ENCODE assay signal across 9 cellular contexts in the genomic region with DNA sequence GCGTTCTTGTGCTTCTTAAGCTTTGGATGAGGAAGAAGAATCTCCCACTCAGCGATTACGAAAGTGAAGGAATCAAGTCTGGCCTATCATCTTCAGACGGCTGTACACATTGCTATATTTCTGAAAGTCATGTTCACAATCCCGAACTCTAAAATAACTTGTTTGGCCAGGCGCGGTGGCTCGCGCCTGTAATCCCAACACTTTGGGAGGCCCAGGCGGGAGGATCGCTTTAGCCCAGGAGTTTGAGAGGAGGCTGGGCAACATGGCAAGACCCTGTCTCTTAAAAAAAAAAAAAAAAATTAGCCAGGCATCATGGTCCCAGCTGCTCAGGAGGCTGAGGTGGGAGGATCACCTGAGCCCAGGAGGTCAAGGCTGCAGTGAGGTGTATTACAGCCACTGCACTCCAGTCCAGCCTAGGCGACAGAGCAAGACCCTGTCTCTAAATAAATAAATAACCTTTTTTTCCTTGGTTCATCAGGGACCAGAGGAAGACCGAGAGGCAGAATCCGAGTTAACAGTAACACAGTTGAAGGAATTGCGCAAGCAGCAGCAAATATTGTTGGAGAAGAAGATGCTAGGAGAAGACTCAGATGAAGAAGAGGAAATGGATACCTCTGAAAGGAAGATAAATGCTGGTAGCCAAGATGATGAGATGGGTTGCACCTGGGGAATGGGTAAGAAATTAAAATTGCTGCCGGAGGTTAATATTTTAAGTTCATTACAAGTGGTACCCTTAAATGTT. TPM values are rescaled to one million over a fixed set of nuclear protein-coding genes. Genes with fewer than 3 reads are reported as not detected.
A peak's percentile ranks its signal among the peaks of the same experiment; 100 is the strongest.
DNase-seq lines count a peak whose midpoint lies in the region; ATAC-seq, FAIRE-seq and TF ChIP-seq lines count a peak whose summit lies in the region.
"Had no signal": no experiment of that assay in that cellular context is flagged by ENCODE, and none has a peak within 500 bp of the region (broad histone marks: within the 10 kb centered on the region; RNA-seq: fewer than 3 reads in every experiment).

No MANE protein-coding gene starts in this region.

- POLR2A ChIA-PET in K562 (lab: Yijun Ruan, JAX) (interaction anchor here (0.6 to 1.7 kb wide), 5 partner anchors 10 to 293 kb away, joined by 3 to 13 read pairs (median 5); no protein-coding TSS in a partner anchor), HEK293T (lab: Yijun Ruan, JAX) (interaction anchor here (1.5 to 2.0 kb wide), 3 partner anchors 9 to 255 kb away, joined by 6 to 11 read pairs (median 7); partner anchors contain the start of genes CCDC121, GPN1 and PPM1G)

- H3K4me3 ChIP-seq in right atrium auricular region (peak overlapping the region; percentile 75 to 80), K562 (peak overlapping the region; percentile 98), mesodermal cell (ENCODE audit: extremely low read depth, insufficient read depth, low read length, poor library complexity, severe bottlenecking) (peak overlapping the region; percentile 98), vagina (peak overlapping the region; percentile 93 to 96)

- TF ChIP-seq EP300 in K562 (IDR thresholded peaks at IDR 0.05; ENCODE audit: low read length), result no peak

- in situ Hi-C loops in K562 (cut with MboI), result no loop called here

- H3K4me1 ChIP-seq in right atrium auricular region (peaks cover 3 to 28% of the 10 kb centered on the region in 2 donors), K562 (replicated peaks in 1 of 2; ENCODE audit: control insufficient read depth in 2 of 2, insufficient read depth in 2 of 2, low read length in 2 of 2) (peaks cover 10 to 20% of the 10 kb centered on the region in 2 experiments; a peak in 4 of 5 replicates), mesodermal cell (ENCODE audit: control insufficient read depth, insufficient read depth, low read length, poor library complexity, severe bottlenecking) (peaks cover 16% of the 10 kb centered on the region), vagina (peaks cover 34% of the 10 kb centered on the region)

- no peak for TF ChIP-seq CTCF in right atrium auricular region (IDR thresholded peaks at IDR 0.05)
- TF ChIP-seq CTCF in K562 (IDR thresholded peaks at IDR 0.05 in 2 of 3, conservative IDR thresholded peaks at IDR 0.05 in 1 of 3; ENCODE audit: insufficient read depth in 2 of 3, low read depth in 1 of 3, low read length in 3 of 3), result no peak
- no peak for TF ChIP-seq CTCF in vagina (IDR thresholded peaks at IDR 0.05)

- no peak for TF ChIP-seq POLR2A in K562 (conservative IDR thresholded peaks at IDR 0.05)
- no peak for TF ChIP-seq POLR2A in vagina (IDR thresholded peaks at IDR 0.05)

- no peaks in the 10 kb centered on the region for H4K20me1 ChIP-seq in K562 (replicated peaks; ENCODE audit: control insufficient read depth, insufficient read depth, low read length)

- H3K27ac ChIP-seq in right atrium auricular region, result no peak overlapping the region
- peak overlapping the region; percentile 95 for H3K27ac ChIP-seq in K562 (ENCODE audit: extremely low read depth, low read depth, low read length)
- H3K27ac ChIP-seq in mesodermal cell (ENCODE audit: low read depth, low read length, severe bottlenecking), result no peak overlapping the region
- H3K27ac ChIP-seq in vagina, result no peak overlapping the region

- H3K9me3 ChIP-seq in right atrium auricular region, result no peaks in the 10 kb centered on the region
- no peaks in the 10 kb centered on the region for H3K9me3 ChIP-seq in K562 (replicated peaks; ENCODE audit: control insufficient read depth, insufficient read depth, low read depth, low read length)
- H3K9me3 ChIP-seq in mesodermal cell (ENCODE audit: control insufficient read depth, low read length), result no peaks in the 10 kb centered on the region
- no peaks in the 10 kb centered on the region for H3K9me3 ChIP-seq in vagina

- no peak for TF ChIP-seq RAD21 in K562 (CRISPR knock-in tag; conservative IDR thresholded peaks at IDR 0.05 in 1 of 2, IDR thresholded peaks at IDR 0.05 in 1 of 2)

- CTCF ChIA-PET in K562 (lab: Yijun Ruan, JAX; ENCODE audit: low intra/inter-chr PET ratio), result no interaction called here
- CTCF ChIA-PET in HEK293T (lab: Yijun Ruan, JAX), result no interaction called here

- no peaks in the 10 kb centered on the region for H3K27me3 ChIP-seq in right atrium auricular region
- no peaks in the 10 kb centered on the region for H3K27me3 ChIP-seq in K562 (ENCODE audit: control insufficient read depth in 2 of 2, insufficient read depth in 2 of 2, low read length in 2 of 2)
- no peaks in the 10 kb centered on the region for H3K27me3 ChIP-seq in vagina

- ATAC-seq in left cardiac atrium (no peak), K562 (no peak)

- peaks cover 58% of the 10 kb centered on the region for H3K79me2 ChIP-seq in K562 (ENCODE audit: control insufficient read depth, insufficient read depth, low read length)

- WGBS in K562 (ENCODE audit: insufficient coverage, low coverage, missing lambda C conversion rate), result 21% methylated on average over 16 of the region's 16 CpGs
- 86 to 87% methylated on average over 13 to 14 of the region's 16 CpGs for WGBS in mesodermal cell (ENCODE audit: insufficient coverage in 2 of 2), 2 experiments

- H3K9ac ChIP-seq in K562 (ENCODE audit: insufficient read depth in 1 of 2, low read depth in 2 of 2, low read length in 2 of 2), result peak overlapping the region; percentile 92 to 95

- DNase-seq in right atrium auricular region (ENCODE audit: low spot score) (no peak), left cardiac atrium (no peak), K562 (ENCODE audit: extremely low read depth in 1 of 4, low spot score in 3 of 4) (no peak), vagina (ENCODE audit: extremely low spot score in 2 of 2) (no peak), HEK293T (ENCODE audit: extremely low spot score) (no peak), ecto neural progenitor cell (ENCODE audit: low spot score) (no peak), middle frontal gyrus (ENCODE audit: extremely low spot score, low spot score) (no peak)
- DNase-seq: NCI-H2081 treated with DMSO at 0.1 percent for 48 hours had no signal

- peak overlapping the region; percentile 92 for H3K4me2 ChIP-seq in K562 (ENCODE audit: insufficient read depth, low read length)

- peak; percentile 11 for FAIRE-seq in K562 (lab: Jason Lieb, UNC)

- BruUV-seq in K562 (replicated peaks; lab: Mats Ljungman, UMichigan), result no TSS peak

- no peaks in the 10 kb centered on the region for H3K9me1 ChIP-seq in K562 (ENCODE audit: control insufficient read depth, insufficient read depth, low read length)

- intact Hi-C loops in left cardiac atrium (cut with DNase I) (no loop called here), K562 (cut with micrococcal nuclease) (no loop called here), vagina (cut with DNase I) (no loop called here)

- H2AFZ ChIP-seq in K562 (ENCODE audit: low read depth, low read length), result peak overlapping the region; percentile 95; the same call in 1 of the 2 replicates

- H3K36me3 ChIP-seq in right atrium auricular region (peaks cover 47% of the 10 kb centered on the region), K562 (ENCODE audit: control insufficient read depth, insufficient read depth, low read length) (peaks cover 53% of the 10 kb centered on the region), mesodermal cell (ENCODE audit: control insufficient read depth, insufficient read depth, low read length) (peaks cover 50% of the 10 kb centered on the region), vagina (peaks cover 0 to 50% of the 10 kb centered on the region in 2 donors)

RNA-seq across cellular contexts. Expression of gene SLC4A1AP, which starts 1.1 kb away (rescaled TPM):
- total RNA-seq in right atrium auricular region (10 to 100 TPM; 18.0 to 18.2 TPM), left cardiac atrium (10 to 100 TPM; 16.5 to 20.7 TPM), K562 (2014; rRNA removed) (33.0 and 35.9 TPM in 2 replicates), K562 (2014; rRNA removed; fragmentation: Illumina TruSeq; extraction: Trizol) (35.3 and 38.5 TPM in 2 replicates), K562 (2015; rRNA removed; fragmentation: Illumina TruSeq; extraction: Trizol) (36.1 and 40.5 TPM in 2 replicates), K562 (2021) (23.4 and 25.6 TPM in 2 replicates), vagina (21.9 TPM)
- 12.6 and 30.6 TPM in 2 replicates for total RNA-seq in K562 (2011; cell fraction: chromatin; rRNA removed; ENCODE audit: low replicate concordance)
- total RNA-seq in K562 (2011; cell fraction: nucleolus; rRNA removed), result 8.3 and 9.2 TPM in 2 replicates
- 13.4 and 13.7 TPM in 2 replicates for total RNA-seq in K562 (2011; cell fraction: nucleoplasm; rRNA removed)
- polyA plus RNA-seq in K562 (2011; rRNA removed) (14.8 and 16.6 TPM in 2 replicates), K562 (2014; fragmentation: Illumina TruSeq; extraction: Trizol) (36.2 and 39.9 TPM in 2 replicates), K562 (2014; fragmentation: Nextera tagmentation; extraction: Ambion mirVana) (10 to 100 TPM in 1 of 2 experiments, 1 to 10 TPM in 1; 8.1 to 13.3 TPM), K562 (2014; rRNA removed) (33.7 and 37.0 TPM in 2 replicates)
- polyA plus RNA-seq in K562 (2011; cell fraction: cytosol; rRNA removed), result 9.9 and 13.5 TPM in 2 replicates
- polyA plus RNA-seq in K562 (2011; cell fraction: nucleus; rRNA removed), result 10.7 and 11.9 TPM in 2 replicates
- polyA plus RNA-seq in K562 (2012), result 21.8 and 23.1 TPM in 2 replicates
- polyA minus RNA-seq in K562 (2011; rRNA and poly(A)+ RNA removed), result 15.4 and 15.9 TPM in 2 replicates
- 9.6 and 13.6 TPM in 2 replicates for polyA minus RNA-seq in K562 (2011; cell fraction: cytosol; rRNA and poly(A)+ RNA removed)
- polyA minus RNA-seq in K562 (2011; cell fraction: nucleus; rRNA and poly(A)+ RNA removed), result 8.3 and 14.3 TPM in 2 replicates
- polyA plus RNA-seq in mesodermal cell (2013, experiment 1 of 2), result 23.1 TPM
- polyA plus RNA-seq in mesodermal cell (2013, experiment 2 of 2), result 25.2 TPM

RNA-seq across cellular contexts. Expression of gene SUPT7L, which starts 1.4 kb away (rescaled TPM):
- total RNA-seq in right atrium auricular region, result 10 to 100 TPM; 16.1 to 25.0 TPM
- total RNA-seq in left cardiac atrium, result 10 to 100 TPM; 22.6 to 23.6 TPM
- 36.5 and 68.4 TPM in 2 replicates for total RNA-seq in K562 (2011; cell fraction: chromatin; rRNA removed; ENCODE audit: low replicate concordance)
- total RNA-seq in K562 (2011; cell fraction: nucleolus; rRNA removed), result 43.0 and 53.8 TPM in 2 replicates
- 48.5 and 58.2 TPM in 2 replicates for total RNA-seq in K562 (2011; cell fraction: nucleoplasm; rRNA removed)
- total RNA-seq in K562 (2014; rRNA removed), result 22.0 and 28.6 TPM in 2 replicates
- total RNA-seq in K562 (2014; rRNA removed; fragmentation: Illumina TruSeq; extraction: Trizol), result 39.6 and 40.3 TPM in 2 replicates
- 39.6 and 40.2 TPM in 2 replicates for total RNA-seq in K562 (2015; rRNA removed; fragmentation: Illumina TruSeq; extraction: Trizol)
- total RNA-seq in K562 (2021), result 38.1 and 38.6 TPM in 2 replicates
- 72.8 and 82.6 TPM in 2 replicates for polyA plus RNA-seq in K562 (2011; rRNA removed)
- polyA plus RNA-seq in K562 (2011; cell fraction: cytosol; rRNA removed), result 44.5 and 62.1 TPM in 2 replicates
- polyA plus RNA-seq in K562 (2011; cell fraction: nucleus; rRNA removed), result 185 and 214 TPM in 2 replicates
- polyA plus RNA-seq in K562 (2012), result 32.5 and 61.1 TPM in 2 replicates
- 52.6 and 58.8 TPM in 2 replicates for polyA plus RNA-seq in K562 (2014; fragmentation: Illumina TruSeq; extraction: Trizol)
- polyA plus RNA-seq in K562 (2014; fragmentation: Nextera tagmentation; extraction: Ambion mirVana), result 10 to 100 TPM; 25.1 to 40.1 TPM
- 46.2 and 50.8 TPM in 2 replicates for polyA plus RNA-seq in K562 (2014; rRNA removed)
- 40.4 and 42.9 TPM in 2 replicates for polyA minus RNA-seq in K562 (2011; rRNA and poly(A)+ RNA removed)
- 26.5 and 30.2 TPM in 2 replicates for polyA minus RNA-seq in K562 (2011; cell fraction: cytosol; rRNA and poly(A)+ RNA removed)
- polyA minus RNA-seq in K562 (2011; cell fraction: nucleus; rRNA and poly(A)+ RNA removed), result 58.3 and 79.8 TPM in 2 replicates
- 33.6 TPM for polyA plus RNA-seq in mesodermal cell (2013, experiment 1 of 2)
- 32.2 TPM for polyA plus RNA-seq in mesodermal cell (2013, experiment 2 of 2)
- 26.5 TPM for total RNA-seq in vagina

RNA-seq across cellular contexts. Expression of gene GPN1, which starts 35.9 kb away (rescaled TPM):
- total RNA-seq in right atrium auricular region, result 10 to 100 TPM; 10.8 to 15.7 TPM
- 10 to 100 TPM; 19.7 to 20.6 TPM for total RNA-seq in left cardiac atrium
- total RNA-seq in K562 (2011; cell fraction: chromatin; rRNA removed; ENCODE audit: low replicate concordance), result 32.8 and 34.8 TPM in 2 replicates
- 26.7 and 30.8 TPM in 2 replicates for total RNA-seq in K562 (2011; cell fraction: nucleolus; rRNA removed)
- total RNA-seq in K562 (2011; cell fraction: nucleoplasm; rRNA removed), result 38.6 and 50.1 TPM in 2 replicates
- 23.4 and 34.7 TPM in 2 replicates for total RNA-seq in K562 (2014; rRNA removed)
- 48.2 and 54.7 TPM in 2 replicates for total RNA-seq in K562 (2014; rRNA removed; fragmentation: Illumina TruSeq; extraction: Trizol)
- 41.9 and 43.6 TPM in 2 replicates for total RNA-seq in K562 (2015; rRNA removed; fragmentation: Illumina TruSeq; extraction: Trizol)
- total RNA-seq in K562 (2021), result 39.6 and 40.4 TPM in 2 replicates
- 80.4 and 98.1 TPM in 2 replicates for polyA plus RNA-seq in K562 (2011; rRNA removed)
- polyA plus RNA-seq in K562 (2011; cell fraction: cytosol; rRNA removed), result 34.8 and 49.4 TPM in 2 replicates
- polyA plus RNA-seq in K562 (2011; cell fraction: nucleus; rRNA removed), result 24.9 and 35.2 TPM in 2 replicates
- polyA plus RNA-seq in K562 (2012), result 38.9 and 47.2 TPM in 2 replicates
- polyA plus RNA-seq in K562 (2014; fragmentation: Illumina TruSeq; extraction: Trizol), result 58.2 and 64.9 TPM in 2 replicates
- 100 to 1,000 TPM; 131 to 171 TPM for polyA plus RNA-seq in K562 (2014; fragmentation: Nextera tagmentation; extraction: Ambion mirVana)
- polyA plus RNA-seq in K562 (2014; rRNA removed), result 43.7 and 45.8 TPM in 2 replicates
- 69.4 and 75.5 TPM in 2 replicates for polyA minus RNA-seq in K562 (2011; rRNA and poly(A)+ RNA removed)
- 13.7 and 33.6 TPM in 2 replicates for polyA minus RNA-seq in K562 (2011; cell fraction: cytosol; rRNA and poly(A)+ RNA removed)
- polyA minus RNA-seq in K562 (2011; cell fraction: nucleus; rRNA and poly(A)+ RNA removed), result 28.9 and 39.1 TPM in 2 replicates
- 50.9 TPM for polyA plus RNA-seq in mesodermal cell (2013, experiment 1 of 2)
- polyA plus RNA-seq in mesodermal cell (2013, experiment 2 of 2), result 53.0 TPM
- 30.0 TPM for total RNA-seq in vagina

RNA-seq across cellular contexts. Expression of gene CCDC121, which starts 36.0 kb away (rescaled TPM):
- 1 to 10 TPM; 3.6 to 4.2 TPM for total RNA-seq in right atrium auricular region
- total RNA-seq in left cardiac atrium, result 1 to 10 TPM; 3.6 to 5.4 TPM
- total RNA-seq in K562 (2011; cell fraction: chromatin; rRNA removed; ENCODE audit: low replicate concordance), result 3.0 and 6.7 TPM in 2 replicates
- 2.2 and 3.0 TPM in 2 replicates for total RNA-seq in K562 (2011; cell fraction: nucleolus; rRNA removed)
- total RNA-seq in K562 (2011; cell fraction: nucleoplasm; rRNA removed), result 3.1 and 3.9 TPM in 2 replicates
- total RNA-seq in K562 (2014; rRNA removed), result 3.3 and 5.2 TPM in 2 replicates
- total RNA-seq in K562 (2014; rRNA removed; fragmentation: Illumina TruSeq; extraction: Trizol), result 4.2 TPM in 2 replicates
- 4.1 TPM in 2 replicates for total RNA-seq in K562 (2015; rRNA removed; fragmentation: Illumina TruSeq; extraction: Trizol)
- total RNA-seq in K562 (2021), result 3.3 TPM in 2 replicates
- polyA plus RNA-seq in K562 (2011; rRNA removed), result 4.4 TPM in 2 replicates
- polyA plus RNA-seq in K562 (2011; cell fraction: cytosol; rRNA removed), result 1.3 and 2.2 TPM in 2 replicates
- polyA plus RNA-seq in K562 (2011; cell fraction: nucleus; rRNA removed), result 2.9 and 5.5 TPM in 2 replicates
- polyA plus RNA-seq in K562 (2012), result 2.5 and 4.2 TPM in 2 replicates
- 4.7 and 5.2 TPM in 2 replicates for polyA plus RNA-seq in K562 (2014; fragmentation: Illumina TruSeq; extraction: Trizol)
- polyA plus RNA-seq in K562 (2014; fragmentation: Nextera tagmentation; extraction: Ambion mirVana), result 1 to 10 TPM; 2.2 to 4.2 TPM
- polyA plus RNA-seq in K562 (2014; rRNA removed), result 3.2 and 3.4 TPM in 2 replicates
- 2.6 and 3.7 TPM in 2 replicates for polyA minus RNA-seq in K562 (2011; rRNA and poly(A)+ RNA removed)
- 1.2 and 1.5 TPM in 2 replicates for polyA minus RNA-seq in K562 (2011; cell fraction: cytosol; rRNA and poly(A)+ RNA removed)
- polyA minus RNA-seq in K562 (2011; cell fraction: nucleus; rRNA and poly(A)+ RNA removed), result 2.8 and 6.2 TPM in 2 replicates
- polyA plus RNA-seq in mesodermal cell (2013, experiment 1 of 2), result 3.1 TPM
- 3.5 TPM for polyA plus RNA-seq in mesodermal cell (2013, experiment 2 of 2)
- 2.5 TPM for total RNA-seq in vagina
